Comparison of ENCODE assay signal across 2 cellular contexts in the genomic region with DNA sequence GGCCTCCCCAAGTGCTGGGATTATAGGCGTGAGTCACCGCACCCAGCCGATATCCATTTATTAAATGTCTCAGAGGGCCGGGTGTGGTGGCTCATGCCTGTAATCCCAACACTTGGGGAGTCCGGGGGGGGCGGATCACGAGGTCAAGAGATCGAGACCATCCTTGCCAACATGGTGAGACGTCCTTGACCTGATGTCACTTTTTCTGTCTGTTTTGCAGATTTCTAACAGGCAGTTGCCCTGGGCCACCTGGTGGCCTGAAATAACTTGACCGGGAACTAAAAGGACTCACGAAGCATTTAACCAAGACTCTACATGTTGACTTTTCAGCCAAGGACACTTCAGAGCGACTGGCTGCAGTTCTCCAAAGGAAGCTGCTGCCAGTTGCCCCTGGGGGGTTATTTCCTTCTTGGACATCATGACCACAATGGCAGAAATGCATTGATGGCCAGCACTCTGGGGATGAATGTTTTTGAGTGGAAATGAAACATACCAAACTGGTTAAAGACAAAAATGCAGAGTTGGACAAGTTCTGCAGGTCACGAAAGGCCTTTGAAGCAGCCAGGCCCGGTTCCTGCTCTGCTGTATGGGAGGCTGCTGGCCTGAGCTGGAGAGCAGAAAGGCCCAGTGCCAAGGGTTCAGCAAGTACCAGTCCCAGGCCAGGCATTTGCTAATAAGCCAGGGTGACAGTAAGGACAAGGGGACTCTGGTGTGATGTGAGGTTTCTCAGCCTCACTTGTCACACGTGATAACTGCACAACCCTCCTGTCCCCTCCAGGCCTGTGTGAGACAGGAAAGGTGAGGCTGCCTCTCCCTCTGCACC.
A peak's percentile ranks its signal among the peaks of the same experiment; 100 is the strongest.
TF ChIP-seq lines count a peak whose summit lies in the region.

No MANE protein-coding gene starts in this region.

TF ChIP-seq in A549, 52 proteins besides CTCF, POLR2A, EP300 and RAD21:
- TF ChIP-seq FOSB (CRISPR knock-in tag; IDR thresholded peaks at IDR 0.05) (no peak), MAFK (IDR thresholded peaks at IDR 0.05; ENCODE audit: partially characterized antibody) (peak; percentile 42), FOSL2 (IDR thresholded peaks at IDR 0.05) (no peak), FOSL2 (CRISPR knock-in tag; IDR thresholded peaks at IDR 0.05) (peak; percentile 16; the same call in 1 of the 2 replicates)

TF ChIP-seq in HepG2, 621 proteins besides CTCF, POLR2A, EP300 and RAD21 (continues in another document):
- TF ChIP-seq, protein P1, sequence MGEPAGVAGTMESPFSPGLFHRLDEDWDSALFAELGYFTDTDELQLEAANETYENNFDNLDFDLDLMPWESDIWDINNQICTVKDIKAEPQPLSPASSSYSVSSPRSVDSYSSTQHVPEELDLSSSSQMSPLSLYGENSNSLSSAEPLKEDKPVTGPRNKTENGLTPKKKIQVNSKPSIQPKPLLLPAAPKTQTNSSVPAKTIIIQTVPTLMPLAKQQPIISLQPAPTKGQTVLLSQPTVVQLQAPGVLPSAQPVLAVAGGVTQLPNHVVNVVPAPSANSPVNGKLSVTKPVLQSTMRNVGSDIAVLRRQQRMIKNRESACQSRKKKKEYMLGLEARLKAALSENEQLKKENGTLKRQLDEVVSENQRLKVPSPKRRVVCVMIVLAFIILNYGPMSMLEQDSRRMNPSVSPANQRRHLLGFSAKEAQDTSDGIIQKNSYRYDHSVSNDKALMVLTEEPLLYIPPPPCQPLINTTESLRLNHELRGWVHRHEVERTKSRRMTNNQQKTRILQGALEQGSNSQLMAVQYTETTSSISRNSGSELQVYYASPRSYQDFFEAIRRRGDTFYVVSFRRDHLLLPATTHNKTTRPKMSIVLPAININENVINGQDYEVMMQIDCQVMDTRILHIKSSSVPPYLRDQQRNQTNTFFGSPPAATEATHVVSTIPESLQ (CRISPR knock-in tag; conservative IDR thresholded peaks at IDR 0.05): no peak
- no peak for TF ChIP-seq NFE2L2 (IDR thresholded peaks at IDR 0.05; ENCODE audit: low read length)
- TF ChIP-seq, protein P2, sequence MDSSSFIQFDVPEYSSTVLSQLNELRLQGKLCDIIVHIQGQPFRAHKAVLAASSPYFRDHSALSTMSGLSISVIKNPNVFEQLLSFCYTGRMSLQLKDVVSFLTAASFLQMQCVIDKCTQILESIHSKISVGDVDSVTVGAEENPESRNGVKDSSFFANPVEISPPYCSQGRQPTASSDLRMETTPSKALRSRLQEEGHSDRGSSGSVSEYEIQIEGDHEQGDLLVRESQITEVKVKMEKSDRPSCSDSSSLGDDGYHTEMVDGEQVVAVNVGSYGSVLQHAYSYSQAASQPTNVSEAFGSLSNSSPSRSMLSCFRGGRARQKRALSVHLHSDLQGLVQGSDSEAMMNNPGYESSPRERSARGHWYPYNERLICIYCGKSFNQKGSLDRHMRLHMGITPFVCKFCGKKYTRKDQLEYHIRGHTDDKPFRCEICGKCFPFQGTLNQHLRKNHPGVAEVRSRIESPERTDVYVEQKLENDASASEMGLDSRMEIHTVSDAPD (CRISPR knock-in tag; IDR thresholded peaks at IDR 0.05): no peak
- TF ChIP-seq NCOA1 (CRISPR knock-in tag; IDR thresholded peaks at IDR 0.05): no peak
- TF ChIP-seq, protein P3, sequence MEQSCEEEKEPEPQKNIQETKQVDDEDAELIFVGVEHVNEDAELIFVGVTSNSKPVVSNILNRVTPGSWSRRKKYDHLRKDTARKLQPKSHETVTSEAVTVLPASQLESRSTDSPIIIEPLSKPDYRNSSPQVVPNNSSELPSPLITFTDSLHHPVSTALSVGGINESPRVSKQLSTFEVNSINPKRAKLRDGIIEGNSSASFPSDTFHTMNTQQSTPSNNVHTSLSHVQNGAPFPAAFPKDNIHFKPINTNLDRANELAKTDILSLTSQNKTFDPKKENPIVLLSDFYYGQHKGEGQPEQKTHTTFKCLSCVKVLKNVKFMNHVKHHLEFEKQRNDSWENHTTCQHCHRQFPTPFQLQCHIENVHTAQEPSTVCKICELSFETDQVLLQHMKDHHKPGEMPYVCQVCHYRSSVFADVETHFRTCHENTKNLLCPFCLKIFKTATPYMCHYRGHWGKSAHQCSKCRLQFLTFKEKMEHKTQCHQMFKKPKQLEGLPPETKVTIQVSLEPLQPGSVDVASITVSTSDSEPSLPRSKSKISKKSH (CRISPR knock-in tag; IDR thresholded peaks at IDR 0.05; ENCODE audit: borderline replicate concordance): no peak
- TF ChIP-seq NR2F6 (IDR thresholded peaks at IDR 0.05): peak; percentile 75
- peak; percentile 86 for TF ChIP-seq NR2F6 (CRISPR knock-in tag; IDR thresholded peaks at IDR 0.05)
- no peak for TF ChIP-seq ARNTL (CRISPR knock-in tag; IDR thresholded peaks at IDR 0.05)
- TF ChIP-seq ZNF335 (CRISPR knock-in tag; IDR thresholded peaks at IDR 0.05): 0 out of 2 replicates have a peak, but pooled peaks have one; percentile 47
- peak; percentile 30 to 48; a peak in 3 of 4 replicates for TF ChIP-seq MAFK (conservative IDR thresholded peaks at IDR 0.05 in 1 of 2, IDR thresholded peaks at IDR 0.05 in 1 of 2; ENCODE audit: low read length in 2 of 2)
- peak; percentile 31; the same call in 1 of the 2 replicates for TF ChIP-seq SAP130 (CRISPR knock-in tag; IDR thresholded peaks at IDR 0.05; ENCODE audit: low read depth)
- no peak for TF ChIP-seq RARG (CRISPR knock-in tag; IDR thresholded peaks at IDR 0.05; ENCODE audit: low read depth)
- TF ChIP-seq, protein P4, sequence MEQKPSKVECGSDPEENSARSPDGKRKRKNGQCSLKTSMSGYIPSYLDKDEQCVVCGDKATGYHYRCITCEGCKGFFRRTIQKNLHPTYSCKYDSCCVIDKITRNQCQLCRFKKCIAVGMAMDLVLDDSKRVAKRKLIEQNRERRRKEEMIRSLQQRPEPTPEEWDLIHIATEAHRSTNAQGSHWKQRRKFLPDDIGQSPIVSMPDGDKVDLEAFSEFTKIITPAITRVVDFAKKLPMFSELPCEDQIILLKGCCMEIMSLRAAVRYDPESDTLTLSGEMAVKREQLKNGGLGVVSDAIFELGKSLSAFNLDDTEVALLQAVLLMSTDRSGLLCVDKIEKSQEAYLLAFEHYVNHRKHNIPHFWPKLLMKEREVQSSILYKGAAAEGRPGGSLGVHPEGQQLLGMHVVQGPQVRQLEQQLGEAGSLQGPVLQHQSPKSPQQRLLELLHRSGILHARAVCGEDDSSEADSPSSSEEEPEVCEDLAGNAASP (CRISPR knock-in tag; IDR thresholded peaks at IDR 0.05; ENCODE audit: borderline replicate concordance): peak; percentile 92; the same call in 1 of the 2 replicates
- TF ChIP-seq, protein P5, sequence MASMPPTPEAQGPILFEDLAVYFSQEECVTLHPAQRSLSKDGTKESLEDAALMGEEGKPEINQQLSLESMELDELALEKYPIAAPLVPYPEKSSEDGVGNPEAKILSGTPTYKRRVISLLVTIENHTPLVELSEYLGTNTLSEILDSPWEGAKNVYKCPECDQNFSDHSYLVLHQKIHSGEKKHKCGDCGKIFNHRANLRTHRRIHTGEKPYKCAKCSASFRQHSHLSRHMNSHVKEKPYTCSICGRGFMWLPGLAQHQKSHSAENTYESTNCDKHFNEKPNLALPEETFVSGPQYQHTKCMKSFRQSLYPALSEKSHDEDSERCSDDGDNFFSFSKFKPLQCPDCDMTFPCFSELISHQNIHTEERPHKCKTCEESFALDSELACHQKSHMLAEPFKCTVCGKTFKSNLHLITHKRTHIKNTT (CRISPR knock-in tag; IDR thresholded peaks at IDR 0.05): no peak
- no peak for TF ChIP-seq HNRNPUL1 (IDR thresholded peaks at IDR 0.05; ENCODE audit: low read depth, low read length)
- TF ChIP-seq, protein P6, sequence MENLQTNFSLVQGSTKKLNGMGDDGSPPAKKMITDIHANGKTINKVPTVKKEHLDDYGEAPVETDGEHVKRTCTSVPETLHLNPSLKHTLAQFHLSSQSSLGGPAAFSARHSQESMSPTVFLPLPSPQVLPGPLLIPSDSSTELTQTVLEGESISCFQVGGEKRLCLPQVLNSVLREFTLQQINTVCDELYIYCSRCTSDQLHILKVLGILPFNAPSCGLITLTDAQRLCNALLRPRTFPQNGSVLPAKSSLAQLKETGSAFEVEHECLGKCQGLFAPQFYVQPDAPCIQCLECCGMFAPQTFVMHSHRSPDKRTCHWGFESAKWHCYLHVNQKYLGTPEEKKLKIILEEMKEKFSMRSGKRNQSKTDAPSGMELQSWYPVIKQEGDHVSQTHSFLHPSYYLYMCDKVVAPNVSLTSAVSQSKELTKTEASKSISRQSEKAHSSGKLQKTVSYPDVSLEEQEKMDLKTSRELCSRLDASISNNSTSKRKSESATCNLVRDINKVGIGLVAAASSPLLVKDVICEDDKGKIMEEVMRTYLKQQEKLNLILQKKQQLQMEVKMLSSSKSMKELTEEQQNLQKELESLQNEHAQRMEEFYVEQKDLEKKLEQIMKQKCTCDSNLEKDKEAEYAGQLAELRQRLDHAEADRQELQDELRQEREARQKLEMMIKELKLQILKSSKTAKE (CRISPR knock-in tag; IDR thresholded peaks at IDR 0.05; ENCODE audit: borderline replicate concordance): no peak
- TF ChIP-seq FIP1L1 (IDR thresholded peaks at IDR 0.05; ENCODE audit: borderline replicate concordance, insufficient read depth, low read depth, low read length): no peak
- peak; percentile 19; the same call in 1 of the 2 replicates for TF ChIP-seq RARA (CRISPR knock-in tag; IDR thresholded peaks at IDR 0.05)
- 0 out of 2 replicates have a peak, but pooled peaks have one; percentile 14 for TF ChIP-seq ZMYM3 (CRISPR knock-in tag; IDR thresholded peaks at IDR 0.05)
- TF ChIP-seq HNRNPK (IDR thresholded peaks at IDR 0.05; ENCODE audit: low read depth, low read length, poor library complexity, severe bottlenecking): no peak
- TF ChIP-seq ZNF317 (CRISPR knock-in tag; IDR thresholded peaks at IDR 0.05): no peak
- TF ChIP-seq SMC3 (IDR thresholded peaks at IDR 0.05; ENCODE audit: low read length): peak; percentile 63
- TF ChIP-seq NR2F1 (CRISPR knock-in tag; IDR thresholded peaks at IDR 0.05): peak in 1 of 2 experiments; percentile 76; a peak in 2 of 4 replicates
- no peak for TF ChIP-seq FOXA1 (IDR thresholded peaks at IDR 0.05)
- TF ChIP-seq FOXA1 (CRISPR knock-in tag; IDR thresholded peaks at IDR 0.05): peak; percentile 52
- no peak for TF ChIP-seq NFE2L1 (CRISPR knock-in tag; IDR thresholded peaks at IDR 0.05; ENCODE audit: borderline replicate concordance)
- TF ChIP-seq ZNF589 (CRISPR knock-in tag; conservative IDR thresholded peaks at IDR 0.05): no peak
- TF ChIP-seq ZNF878 (CRISPR knock-in tag; IDR thresholded peaks at IDR 0.05): no peak
- TF ChIP-seq, protein P7, sequence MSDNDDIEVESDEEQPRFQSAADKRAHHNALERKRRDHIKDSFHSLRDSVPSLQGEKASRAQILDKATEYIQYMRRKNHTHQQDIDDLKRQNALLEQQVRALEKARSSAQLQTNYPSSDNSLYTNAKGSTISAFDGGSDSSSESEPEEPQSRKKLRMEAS (IDR thresholded peaks at IDR 0.05): no peak
- TF ChIP-seq STAG1 (CRISPR knock-in tag; IDR thresholded peaks at IDR 0.05): peak; percentile 59
- TF ChIP-seq, protein P8, sequence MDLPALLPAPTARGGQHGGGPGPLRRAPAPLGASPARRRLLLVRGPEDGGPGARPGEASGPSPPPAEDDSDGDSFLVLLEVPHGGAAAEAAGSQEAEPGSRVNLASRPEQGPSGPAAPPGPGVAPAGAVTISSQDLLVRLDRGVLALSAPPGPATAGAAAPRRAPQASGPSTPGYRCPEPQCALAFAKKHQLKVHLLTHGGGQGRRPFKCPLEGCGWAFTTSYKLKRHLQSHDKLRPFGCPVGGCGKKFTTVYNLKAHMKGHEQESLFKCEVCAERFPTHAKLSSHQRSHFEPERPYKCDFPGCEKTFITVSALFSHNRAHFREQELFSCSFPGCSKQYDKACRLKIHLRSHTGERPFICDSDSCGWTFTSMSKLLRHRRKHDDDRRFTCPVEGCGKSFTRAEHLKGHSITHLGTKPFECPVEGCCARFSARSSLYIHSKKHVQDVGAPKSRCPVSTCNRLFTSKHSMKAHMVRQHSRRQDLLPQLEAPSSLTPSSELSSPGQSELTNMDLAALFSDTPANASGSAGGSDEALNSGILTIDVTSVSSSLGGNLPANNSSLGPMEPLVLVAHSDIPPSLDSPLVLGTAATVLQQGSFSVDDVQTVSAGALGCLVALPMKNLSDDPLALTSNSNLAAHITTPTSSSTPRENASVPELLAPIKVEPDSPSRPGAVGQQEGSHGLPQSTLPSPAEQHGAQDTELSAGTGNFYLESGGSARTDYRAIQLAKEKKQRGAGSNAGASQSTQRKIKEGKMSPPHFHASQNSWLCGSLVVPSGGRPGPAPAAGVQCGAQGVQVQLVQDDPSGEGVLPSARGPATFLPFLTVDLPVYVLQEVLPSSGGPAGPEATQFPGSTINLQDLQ (CRISPR knock-in tag; IDR thresholded peaks at IDR 0.05): no peak
- TF ChIP-seq ZNF44 (CRISPR knock-in tag; IDR thresholded peaks at IDR 0.05): no peak
- TF ChIP-seq, protein P9, sequence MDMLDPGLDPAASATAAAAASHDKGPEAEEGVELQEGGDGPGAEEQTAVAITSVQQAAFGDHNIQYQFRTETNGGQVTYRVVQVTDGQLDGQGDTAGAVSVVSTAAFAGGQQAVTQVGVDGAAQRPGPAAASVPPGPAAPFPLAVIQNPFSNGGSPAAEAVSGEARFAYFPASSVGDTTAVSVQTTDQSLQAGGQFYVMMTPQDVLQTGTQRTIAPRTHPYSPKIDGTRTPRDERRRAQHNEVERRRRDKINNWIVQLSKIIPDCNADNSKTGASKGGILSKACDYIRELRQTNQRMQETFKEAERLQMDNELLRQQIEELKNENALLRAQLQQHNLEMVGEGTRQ (IDR thresholded peaks at IDR 0.05; ENCODE audit: low read depth, low read length): no peak
- TF ChIP-seq, protein P9 (CRISPR knock-in tag; IDR thresholded peaks at IDR 0.05; ENCODE audit: borderline replicate concordance): no peak
- TF ChIP-seq ZNF333 (CRISPR knock-in tag; IDR thresholded peaks at IDR 0.05; ENCODE audit: borderline replicate concordance): no peak
- TF ChIP-seq ZNF468 (CRISPR knock-in tag; IDR thresholded peaks at IDR 0.05): no peak
- TF ChIP-seq ZNF615 (CRISPR knock-in tag; IDR thresholded peaks at IDR 0.05; ENCODE audit: borderline replicate concordance): no peak
- TF ChIP-seq ZNF180 (CRISPR knock-in tag; IDR thresholded peaks at IDR 0.05; ENCODE audit: borderline replicate concordance, low read depth): no peak
